In genomic region chr7:45902820-45903219, GRCh38 we compare ENCODE assay signal across 15 cellular contexts. TPM values are rescaled to one million over a fixed set of nuclear protein-coding genes. Genes with fewer than 3 reads are reported as not detected.
DNase-seq lines count a peak whose midpoint lies in the region; ATAC-seq and TF ChIP-seq lines count a peak whose summit lies in the region.
"Had no signal": no experiment of that assay in that cellular context is flagged by ENCODE, and none has a peak within 500 bp of the region (broad histone marks: within the 10 kb centered on the region; RNA-seq: fewer than 3 reads in every experiment).

No MANE protein-coding gene starts in this region.

- no TSS peak for BruUV-seq in Calu3 (replicated peaks; lab: Mats Ljungman, UMichigan)

- no peak for DNase-seq in Calu3
- DNase-seq in HFFc6, result no peak
- DNase-seq in chondrocyte (ENCODE audit: low spot score), result no peak
- DNase-seq in left lobe of liver (ENCODE audit: low spot score), result no peak
- no peak for DNase-seq in NCI-H1436 treated with DMSO at 0.1 percent for 48 hours (lab: John Stamatoyannopoulos, UW)
- no peak for DNase-seq in NCI-H2227 treated with DMSO at 0.1 percent for 48 hours (lab: John Stamatoyannopoulos, UW)
- DNase-seq in DMS114 treated with DMSO at 0.1 percent for 48 hours (lab: John Stamatoyannopoulos, UW; ENCODE audit: unreplicated experiment), result no peak
- DNase-seq: DMS153; NCI-H1092; NCI-H1694; NCI-H69; NK-92 treated with Interleukin-12 subunit alpha and Interleukin-12 subunit beta, amount 100 ng/mL, for 24 hours had no signal

- H3K27ac Mint-ChIP-seq in Calu3 (ENCODE audit: unreplicated experiment) (no peak overlapping the region), HFFc6 (no peak overlapping the region), chondrocyte (ENCODE audit: unreplicated experiment) (no peak overlapping the region)

- TF ChIP-seq CTCF in Calu3 (IDR thresholded peaks at IDR 0.05; ENCODE audit: unreplicated experiment) (peak; percentile 16), HFFc6 (IDR thresholded peaks at IDR 0.05) (peak; percentile 48), chondrocyte (IDR thresholded peaks at IDR 0.05) (peak; percentile 19)

- H3K4me1 Mint-ChIP-seq in Calu3 (ENCODE audit: low read depth, unreplicated experiment) (peaks cover 23% of the 10 kb centered on the region), HFFc6 (ENCODE audit: low read depth) (peaks cover 12% of the 10 kb centered on the region), chondrocyte (ENCODE audit: low read depth) (no peaks in the 10 kb centered on the region)

- H3K27me3 Mint-ChIP-seq in Calu3 (ENCODE audit: unreplicated experiment) (no peaks in the 10 kb centered on the region), HFFc6 (ENCODE audit: insufficient read depth) (no peaks in the 10 kb centered on the region), chondrocyte (ENCODE audit: low read depth) (no peaks in the 10 kb centered on the region)

- CTCF ChIA-PET in Calu3 (lab: Charles Lee), result interaction anchor here (1.0 to 1.3 kb wide), 3 partner anchors 10 to 15 kb away, joined by 3 read pairs; no protein-coding TSS in a partner anchor

- H3K9me3 Mint-ChIP-seq in Calu3 (ENCODE audit: low read depth, unreplicated experiment) (no peaks in the 10 kb centered on the region), HFFc6 (no peaks in the 10 kb centered on the region), chondrocyte (ENCODE audit: low read depth) (peaks cover 7% of the 10 kb centered on the region)

- H3K36me3 Mint-ChIP-seq in Calu3 (ENCODE audit: insufficient read depth, unreplicated experiment), result no peaks in the 10 kb centered on the region
- no peaks in the 10 kb centered on the region for H3K36me3 Mint-ChIP-seq in HFFc6 (ENCODE audit: low read depth)
- no peaks in the 10 kb centered on the region for H3K36me3 Mint-ChIP-seq in chondrocyte (ENCODE audit: low read depth)

- ATAC-seq in left lobe of liver, result peak; percentile 48
- no peak for ATAC-seq in HG03469 (IDR thresholded peaks at IDR 0.05; ENCODE audit: unreplicated experiment)
- ATAC-seq: K562, Right ventricle myocardium inferior had no signal

- H3K4me3 Mint-ChIP-seq in Calu3 (ENCODE audit: low read depth, unreplicated experiment) (no peak overlapping the region), HFFc6 (no peak overlapping the region), chondrocyte (ENCODE audit: unreplicated experiment) (no peak overlapping the region)

- intact Hi-C loops in Calu3 (cut with micrococcal nuclease; ENCODE audit: unreplicated experiment), result no loop called here

RNA-seq across cellular contexts. Expression of gene IGFBP1, which starts 14.5 kb away (rescaled TPM):
- total RNA-seq in Calu3 (2022), result 3.3 and 6.1 TPM in 2 replicates
- total RNA-seq in HFFc6 (2021; fragmentation: NEBNext Ultra II Directional; extraction: Animal tissue kit (Norgen Biotek cat#: 25700)), result not detected
- 0.30 to 1.7 TPM (median 0.62 TPM) in 3 replicates for total RNA-seq in chondrocyte
- total RNA-seq in left lobe of liver, result 13.7 TPM
- total RNA-seq: K562, Right ventricle myocardium inferior had no signal

RNA-seq across cellular contexts. Expression of gene IGFBP3, which starts 18.3 kb away (rescaled TPM):
- total RNA-seq in Calu3 (2022) (221 and 315 TPM in 2 replicates), chondrocyte (1,747 to 1,749 TPM (median 1,748 TPM) in 3 replicates), left lobe of liver (140 TPM)
- 100 to 1,000 TPM; 797 to 983 (median 926) TPM for total RNA-seq in HFFc6 (2021; fragmentation: NEBNext Ultra II Directional; extraction: Animal tissue kit (Norgen Biotek cat#: 25700))

RNA-seq across cellular contexts. Expression of gene CCDC201, which starts 29.9 kb away (rescaled TPM):
- total RNA-seq in Calu3 (2022) (not detected in 2 replicates), chondrocyte (not detected in 3 replicates), left lobe of liver (not detected)
- total RNA-seq in HFFc6 (2021; fragmentation: NEBNext Ultra II Directional; extraction: Animal tissue kit (Norgen Biotek cat#: 25700)), result not detected
- total RNA-seq: K562, Right ventricle myocardium inferior had no signal
